ENCODE assay signal across 1 cellular context in the genomic region with DNA sequence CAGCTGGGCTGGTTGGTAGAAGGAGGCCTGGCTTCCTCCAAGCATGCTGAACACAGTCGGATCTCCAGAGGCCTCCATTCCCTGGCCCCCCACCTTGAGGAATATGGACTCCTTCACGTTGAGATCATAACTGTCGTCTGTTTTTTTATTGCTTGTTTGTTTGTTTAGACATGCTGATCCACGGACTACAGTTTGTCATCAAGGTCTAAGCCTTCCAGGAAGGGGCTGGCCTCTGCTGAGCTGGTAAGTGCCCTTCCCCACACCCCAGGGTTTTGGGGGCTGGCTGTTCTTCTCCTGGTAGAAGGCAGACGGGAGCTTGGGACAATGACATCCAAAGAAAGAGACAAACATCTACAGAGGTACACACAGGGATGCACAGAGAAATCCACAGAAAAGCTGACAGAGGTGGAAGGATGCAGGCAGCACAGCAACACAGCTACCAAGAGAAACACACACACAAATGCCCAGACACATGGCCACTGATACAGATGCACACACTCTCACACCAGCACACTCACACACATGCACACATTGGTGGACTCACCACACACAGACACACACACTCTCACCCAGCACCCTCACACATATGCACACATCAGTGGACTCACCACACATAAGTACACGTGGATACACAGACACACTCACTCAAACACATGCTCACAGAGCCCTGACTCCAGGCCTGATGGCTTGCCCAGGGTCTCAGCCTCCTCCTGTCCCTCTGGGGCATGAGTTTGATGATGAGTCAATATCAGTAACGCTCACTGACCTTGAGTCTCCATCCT.
TF ChIP-seq lines count a peak whose summit lies in the region.

No MANE protein-coding gene starts in this region.

TF ChIP-seq in K562, 482 proteins besides CTCF, POLR2A, EP300 and RAD21:
- TF ChIP-seq, protein P1, sequence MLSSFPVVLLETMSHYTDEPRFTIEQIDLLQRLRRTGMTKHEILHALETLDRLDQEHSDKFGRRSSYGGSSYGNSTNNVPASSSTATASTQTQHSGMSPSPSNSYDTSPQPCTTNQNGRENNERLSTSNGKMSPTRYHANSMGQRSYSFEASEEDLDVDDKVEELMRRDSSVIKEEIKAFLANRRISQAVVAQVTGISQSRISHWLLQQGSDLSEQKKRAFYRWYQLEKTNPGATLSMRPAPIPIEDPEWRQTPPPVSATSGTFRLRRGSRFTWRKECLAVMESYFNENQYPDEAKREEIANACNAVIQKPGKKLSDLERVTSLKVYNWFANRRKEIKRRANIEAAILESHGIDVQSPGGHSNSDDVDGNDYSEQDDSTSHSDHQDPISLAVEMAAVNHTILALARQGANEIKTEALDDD (IDR thresholded peaks at IDR 0.05) = no peak
- TF ChIP-seq CBX1 (IDR thresholded peaks at IDR 0.05; ENCODE audit: low read depth) = no peak
- 0 out of 2 replicates have a peak, but pooled peaks have one; percentile 7 for TF ChIP-seq MCM3 (IDR thresholded peaks at IDR 0.05)
